In the genomic region with DNA sequence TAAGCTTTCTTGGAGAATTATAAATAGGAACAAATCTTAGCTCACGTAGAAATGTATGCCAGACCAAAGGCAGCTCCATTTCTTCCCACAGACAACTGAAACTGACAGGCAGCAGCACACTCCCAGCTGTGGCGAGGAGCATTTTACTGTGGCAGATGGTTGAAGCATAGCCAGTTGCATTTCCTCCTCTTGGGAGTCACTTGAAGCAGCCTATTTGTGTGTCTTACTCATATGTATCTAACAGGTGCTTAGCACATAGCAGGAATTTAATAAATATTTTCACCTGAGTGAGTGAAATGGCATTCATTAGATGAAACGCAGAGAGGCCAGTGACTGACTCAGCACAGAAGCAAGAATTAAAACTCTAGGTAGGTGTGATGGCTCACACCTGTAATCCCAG, we compare ENCODE assay signal across 10 cellular contexts.
DNase-seq lines count a peak whose midpoint lies in the region; ATAC-seq lines count a peak whose summit lies in the region.
"Had no signal": no experiment of that assay in that cellular context is flagged by ENCODE, and none has a peak within 500 bp of the region (broad histone marks: within the 10 kb centered on the region; RNA-seq: fewer than 3 reads in every experiment).

No MANE protein-coding gene starts in this region.

- no peaks in the 10 kb centered on the region for H3K4me1 ChIP-seq in HAP-1

- H3K27me3 ChIP-seq in HAP-1 (ENCODE audit: low read depth) = no peaks in the 10 kb centered on the region

- no peak overlapping the region for H3K4me3 ChIP-seq in HAP-1

- in situ Hi-C loops in HAP-1 (cut with MboI; ENCODE audit: low sequenced_read_pairs) = no loop called here

- ATAC-seq in GM18499 (IDR thresholded peaks at IDR 0.05; ENCODE audit: insufficient read depth, unreplicated experiment) (peak; percentile 62), HG02610 (IDR thresholded peaks at IDR 0.05; ENCODE audit: unreplicated experiment) (peak; percentile 64)
- ATAC-seq: Panc1 had no signal

- H3K36me3 ChIP-seq in HAP-1 (replicated peaks) = no peaks in the 10 kb centered on the region

- H3K9me3 ChIP-seq in HAP-1 = no peaks in the 10 kb centered on the region; the same call in 1 of the 2 replicates

- DNase-seq in NCI-H1694 (lab: John Stamatoyannopoulos, UW) = peak; percentile 80
- peak; percentile 84 for DNase-seq in kidney tubule cell (ENCODE audit: low spot score)
- DNase-seq in NCI-H1092 treated with DMSO at 0.1 percent for 48 hours (lab: John Stamatoyannopoulos, UW) = no peak
- DNase-seq in globus pallidus (ENCODE audit: low spot score) = no peak
- no peak for DNase-seq in putamen (ENCODE audit: low spot score)
- no peak for DNase-seq in HAP-1 (ENCODE audit: low spot score in 2 of 2)
- DNase-seq: DMS79 treated with DMSO at 0.1 percent for 48 hours had no signal

Comparison
In these comparisons a context has a peak if more than half of its experiments do, and no peak if none do; other contexts are left out.
1. DNase-seq: peak in NCI-H1694 (single experiment) and kidney tubule cell (single experiment); none in NCI-H1092 treated with DMSO at 0.1 percent for 48 hours (single experiment), globus pallidus (single experiment), putamen (single experiment) and HAP-1 (0 of 2).